In genomic region chr13:52652170-52652979, GRCh38 we compare ENCODE assay signal across 1 cellular context.
TF ChIP-seq lines count a peak whose summit lies in the region.

Gene SUGT1 (plus strand): TSS chr13:52652836. CDS start chr13:52652921, 85 bp downstream.

TF ChIP-seq in HEK293, 187 proteins besides CTCF, POLR2A, EP300 and RAD21 (continued from another document and continues in another):
- TF ChIP-seq ZSCAN23 (tag by site-specific recombination; IDR thresholded peaks at IDR 0.05) (no peak; the same call in 1 of the 2 replicates), ZNF362 (tag by site-specific recombination; IDR thresholded peaks at IDR 0.05) (no peak), ZNF514 (tag by site-specific recombination; IDR thresholded peaks at IDR 0.05) (no peak), ZFP69B (tag by site-specific recombination; IDR thresholded peaks at IDR 0.05) (no peak; the same call in 1 of the 2 replicates), ZNF473 (tag by site-specific recombination; IDR thresholded peaks at IDR 0.05) (no peak), ZNF214 (tag by site-specific recombination; IDR thresholded peaks at IDR 0.05; ENCODE audit: borderline replicate concordance) (no peak), ZNF112 (tag by site-specific recombination; IDR thresholded peaks at IDR 0.05) (no peak), ZNF837 (tag by site-specific recombination; IDR thresholded peaks at IDR 0.05) (no peak), ZFP37 (tag by site-specific recombination; IDR thresholded peaks at IDR 0.05) (peak; percentile 86), ZNF48 (tag by site-specific recombination; IDR thresholded peaks at IDR 0.05) (no peak), WT1 (tag by site-specific recombination; IDR thresholded peaks at IDR 0.05) (peak; percentile 70; the same call in 1 of the 2 replicates), ZNF341 (tag by site-specific recombination; IDR thresholded peaks at IDR 0.05; ENCODE audit: low read depth) (peak; percentile 84), ZNF776 (tag by site-specific recombination; IDR thresholded peaks at IDR 0.05; ENCODE audit: borderline replicate concordance) (no peak), ZNF366 (tag by site-specific recombination; conservative IDR thresholded peaks at IDR 0.05) (peak; percentile 80; the same call in 1 of the 2 replicates), ZNF274 (IDR thresholded peaks at IDR 0.05; ENCODE audit: low read length) (no peak), ZNF274 (tag by site-specific recombination; IDR thresholded peaks at IDR 0.05; ENCODE audit: borderline replicate concordance) (no peak), ZNF223 (tag by site-specific recombination; IDR thresholded peaks at IDR 0.05) (no peak), MEIS1 (CRISPR knock-in tag; IDR thresholded peaks at IDR 0.05; ENCODE audit: borderline replicate concordance) (no peak), ZFP3 (tag by site-specific recombination; IDR thresholded peaks at IDR 0.05; ENCODE audit: low read depth) (no peak), IKZF3 (tag by site-specific recombination; IDR thresholded peaks at IDR 0.05) (peak; percentile 69), ZBTB49 (tag by site-specific recombination; IDR thresholded peaks at IDR 0.05; ENCODE audit: low read depth) (no peak), ZNF133 (tag by site-specific recombination; IDR thresholded peaks at IDR 0.05) (no peak), ZNF394 (tag by site-specific recombination; IDR thresholded peaks at IDR 0.05; ENCODE audit: borderline replicate concordance) (peak; percentile 74; the same call in 1 of the 2 replicates), HOXD13 (CRISPR knock-in tag; IDR thresholded peaks at IDR 0.05; ENCODE audit: borderline replicate concordance) (no peak), ZNF785 (tag by site-specific recombination; IDR thresholded peaks at IDR 0.05) (no peak), ZNF596 (tag by site-specific recombination; IDR thresholded peaks at IDR 0.05) (no peak), ZNF426 (tag by site-specific recombination; IDR thresholded peaks at IDR 0.05) (no peak), ZNF792 (tag by site-specific recombination; IDR thresholded peaks at IDR 0.05) (no peak), ZNF174 (tag by site-specific recombination; IDR thresholded peaks at IDR 0.05) (no peak), SCRT1 (tag by site-specific recombination; IDR thresholded peaks at IDR 0.05; ENCODE audit: borderline replicate concordance) (no peak), ZNF664 (tag by site-specific recombination; IDR thresholded peaks at IDR 0.05) (no peak), ZNF423 (tag by site-specific recombination; IDR thresholded peaks at IDR 0.05) (no peak), ZBTB48 (tag by site-specific recombination; IDR thresholded peaks at IDR 0.05) (no peak), ZNF202 (tag by site-specific recombination; IDR thresholded peaks at IDR 0.05; ENCODE audit: borderline replicate concordance) (no peak), OSR2 (tag by site-specific recombination; IDR thresholded peaks at IDR 0.05) (peak; percentile 67; the same call in 1 of the 2 replicates), ZBTB1 (tag by site-specific recombination; IDR thresholded peaks at IDR 0.05) (peak; percentile 76; the same call in 1 of the 2 replicates), ZNF184 (tag by site-specific recombination; IDR thresholded peaks at IDR 0.05) (no peak), ZBTB10 (tag by site-specific recombination; IDR thresholded peaks at IDR 0.05) (no peak; the same call in none of the 2 replicates), ZNF391 (tag by site-specific recombination; IDR thresholded peaks at IDR 0.05; ENCODE audit: borderline replicate concordance, low read depth) (peak; percentile 6; the same call in 1 of the 2 replicates), ZNF266 (tag by site-specific recombination; IDR thresholded peaks at IDR 0.05; ENCODE audit: low read depth) (no peak), ZNF660 (tag by site-specific recombination; IDR thresholded peaks at IDR 0.05) (peak; percentile 95), ZNF449 (tag by site-specific recombination; IDR thresholded peaks at IDR 0.05) (no peak; the same call in 1 of the 2 replicates), PRDM4 (tag by site-specific recombination; IDR thresholded peaks at IDR 0.05) (no peak), ZNF677 (tag by site-specific recombination; IDR thresholded peaks at IDR 0.05) (no peak), ZSCAN16 (tag by site-specific recombination; IDR thresholded peaks at IDR 0.05) (no peak), ZNF830 (tag by site-specific recombination; IDR thresholded peaks at IDR 0.05; ENCODE audit: low read depth) (no peak), ZNF654 (tag by site-specific recombination; IDR thresholded peaks at IDR 0.05; ENCODE audit: low read depth) (no peak), BCL11B (tag by site-specific recombination; IDR thresholded peaks at IDR 0.05; ENCODE audit: low read depth) (no peak), ZNF76 (tag by site-specific recombination; IDR thresholded peaks at IDR 0.05; ENCODE audit: borderline replicate concordance, low read depth) (peak; percentile 94), ZNF248 (tag by site-specific recombination; IDR thresholded peaks at IDR 0.05) (no peak), ZNF560 (tag by site-specific recombination; IDR thresholded peaks at IDR 0.05; ENCODE audit: borderline replicate concordance) (no peak), ZFHX2 (tag by site-specific recombination; conservative IDR thresholded peaks at IDR 0.05) (peak; percentile 81), ZNF585B (tag by site-specific recombination; IDR thresholded peaks at IDR 0.05) (no peak), ZNF670 (tag by site-specific recombination; IDR thresholded peaks at IDR 0.05; ENCODE audit: low read depth) (no peak), ZNF114 (tag by site-specific recombination; IDR thresholded peaks at IDR 0.05) (no peak), GLIS2 (tag by site-specific recombination; IDR thresholded peaks at IDR 0.05) (no peak; the same call in none of the 2 replicates), ZNF155 (tag by site-specific recombination; IDR thresholded peaks at IDR 0.05) (no peak), ZNF16 (tag by site-specific recombination; IDR thresholded peaks at IDR 0.05; ENCODE audit: low read depth) (no peak)
- TF ChIP-seq, protein P1, sequence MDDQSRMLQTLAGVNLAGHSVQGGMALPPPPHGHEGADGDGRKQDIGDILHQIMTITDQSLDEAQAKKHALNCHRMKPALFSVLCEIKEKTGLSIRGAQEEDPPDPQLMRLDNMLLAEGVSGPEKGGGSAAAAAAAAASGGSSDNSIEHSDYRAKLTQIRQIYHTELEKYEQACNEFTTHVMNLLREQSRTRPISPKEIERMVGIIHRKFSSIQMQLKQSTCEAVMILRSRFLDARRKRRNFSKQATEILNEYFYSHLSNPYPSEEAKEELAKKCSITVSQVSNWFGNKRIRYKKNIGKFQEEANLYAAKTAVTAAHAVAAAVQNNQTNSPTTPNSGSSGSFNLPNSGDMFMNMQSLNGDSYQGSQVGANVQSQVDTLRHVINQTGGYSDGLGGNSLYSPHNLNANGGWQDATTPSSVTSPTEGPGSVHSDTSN (CRISPR knock-in tag; IDR thresholded peaks at IDR 0.05) = no peak
- TF ChIP-seq, protein P2, sequence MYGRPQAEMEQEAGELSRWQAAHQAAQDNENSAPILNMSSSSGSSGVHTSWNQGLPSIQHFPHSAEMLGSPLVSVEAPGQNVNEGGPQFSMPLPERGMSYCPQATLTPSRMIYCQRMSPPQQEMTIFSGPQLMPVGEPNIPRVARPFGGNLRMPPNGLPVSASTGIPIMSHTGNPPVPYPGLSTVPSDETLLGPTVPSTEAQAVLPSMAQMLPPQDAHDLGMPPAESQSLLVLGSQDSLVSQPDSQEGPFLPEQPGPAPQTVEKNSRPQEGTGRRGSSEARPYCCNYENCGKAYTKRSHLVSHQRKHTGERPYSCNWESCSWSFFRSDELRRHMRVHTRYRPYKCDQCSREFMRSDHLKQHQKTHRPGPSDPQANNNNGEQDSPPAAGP (tag by site-specific recombination; IDR thresholded peaks at IDR 0.05) = peak; percentile 50; the same call in 1 of the 2 replicates
- TF ChIP-seq, protein P3, sequence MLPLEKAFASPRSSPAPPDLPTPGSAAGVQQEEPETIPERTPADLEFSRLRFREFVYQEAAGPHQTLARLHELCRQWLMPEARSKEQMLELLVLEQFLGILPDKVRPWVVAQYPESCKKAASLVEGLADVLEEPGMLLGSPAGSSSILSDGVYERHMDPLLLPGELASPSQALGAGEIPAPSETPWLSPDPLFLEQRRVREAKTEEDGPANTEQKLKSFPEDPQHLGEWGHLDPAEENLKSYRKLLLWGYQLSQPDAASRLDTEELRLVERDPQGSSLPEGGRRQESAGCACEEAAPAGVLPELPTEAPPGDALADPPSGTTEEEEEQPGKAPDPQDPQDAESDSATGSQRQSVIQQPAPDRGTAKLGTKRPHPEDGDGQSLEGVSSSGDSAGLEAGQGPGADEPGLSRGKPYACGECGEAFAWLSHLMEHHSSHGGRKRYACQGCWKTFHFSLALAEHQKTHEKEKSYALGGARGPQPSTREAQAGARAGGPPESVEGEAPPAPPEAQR (tag by site-specific recombination; IDR thresholded peaks at IDR 0.05) = no peak
- TF ChIP-seq, protein P4, sequence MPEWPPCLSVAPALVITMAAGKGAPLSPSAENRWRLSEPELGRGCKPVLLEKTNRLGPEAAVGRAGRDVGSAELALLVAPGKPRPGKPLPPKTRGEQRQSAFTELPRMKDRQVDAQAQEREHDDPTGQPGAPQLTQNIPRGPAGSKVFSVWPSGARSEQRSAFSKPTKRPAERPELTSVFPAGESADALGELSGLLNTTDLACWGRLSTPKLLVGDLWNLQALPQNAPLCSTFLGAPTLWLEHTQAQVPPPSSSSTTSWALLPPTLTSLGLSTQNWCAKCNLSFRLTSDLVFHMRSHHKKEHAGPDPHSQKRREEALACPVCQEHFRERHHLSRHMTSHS (tag by site-specific recombination; IDR thresholded peaks at IDR 0.05) = no peak
